8 cellular contexts compared by ENCODE assay signal in genomic region chr17:43368740-43369506, GRCh38. TPM values are rescaled to one million over a fixed set of nuclear protein-coding genes. Genes with fewer than 3 reads are reported as not detected.
DNase-seq lines count a peak whose midpoint lies in the region; ATAC-seq, FAIRE-seq and TF ChIP-seq lines count a peak whose summit lies in the region.

No MANE protein-coding gene starts in this region.

- peak; percentile 24 for ATAC-seq in GM19467 (IDR thresholded peaks at IDR 0.05; ENCODE audit: unreplicated experiment)
- ATAC-seq in GM21526 (IDR thresholded peaks at IDR 0.05; ENCODE audit: low FRiP score, unreplicated experiment) = no peak

- peak overlapping the region; percentile 100 for H3K27ac Mint-ChIP-seq in T-helper 2 cell treated with Interferon-gamma antibody and Interleukin-4, amounts not matched to agents 5 μg/mL and 100 μg/mL, for 36 hours
- H3K27ac Mint-ChIP-seq in astrocyte (ENCODE audit: unreplicated experiment) = peak overlapping the region; percentile 100

- no peaks in the 10 kb centered on the region for H4K20me1 ChIP-seq in astrocyte (ENCODE audit: insufficient read depth, low read length)

- intact Hi-C loops in prostate gland (cut with DNase I) = loop anchor here (1.0 kb wide), 1 partner anchor 19 kb away; no protein-coding TSS in a partner anchor

- H3K9ac ChIP-seq in astrocyte (ENCODE audit: low read length) = peak overlapping the region; percentile 93

- H3K4me1 ChIP-seq in astrocyte (ENCODE audit: insufficient read depth, low read length) = peaks cover 21% of the 10 kb centered on the region
- H3K4me1 ChIP-seq in right atrium auricular region = peaks cover 0 to 45% of the 10 kb centered on the region in 2 donors
- H3K4me1 ChIP-seq in prostate gland (replicated peaks) = no peaks in the 10 kb centered on the region

- H3K27ac ChIP-seq in astrocyte (ENCODE audit: low read depth, low read length) (peak overlapping the region; percentile 99), right atrium auricular region (peak overlapping the region; percentile 99 to 100), prostate gland (peak overlapping the region; percentile 100)

- no peaks in the 10 kb centered on the region for H3K9me3 ChIP-seq in astrocyte (ENCODE audit: insufficient read depth, low read depth, low read length)
- H3K9me3 ChIP-seq in right atrium auricular region = no peaks in the 10 kb centered on the region
- no peaks in the 10 kb centered on the region for H3K9me3 ChIP-seq in prostate gland

- TF ChIP-seq CTCF in AG09319 (IDR thresholded peaks at IDR 0.05; ENCODE audit: low read depth, low read length) = peak; percentile 16
- no peak for TF ChIP-seq CTCF in astrocyte (IDR thresholded peaks at IDR 0.05; ENCODE audit: insufficient read depth, low read depth, low read length)
- peak in 1 of 2 donors; percentile 39 for TF ChIP-seq CTCF in right atrium auricular region (IDR thresholded peaks at IDR 0.05)
- no peak for TF ChIP-seq CTCF in prostate gland (IDR thresholded peaks at IDR 0.05)

- H3K27me3 Mint-ChIP-seq in T-helper 2 cell treated with Interferon-gamma antibody and Interleukin-4, amounts not matched to agents 5 μg/mL and 100 μg/mL, for 36 hours (ENCODE audit: low read depth) = no peaks in the 10 kb centered on the region
- no peaks in the 10 kb centered on the region for H3K27me3 Mint-ChIP-seq in astrocyte (ENCODE audit: low read depth, unreplicated experiment)

- H3K4me1 Mint-ChIP-seq in T-helper 2 cell treated with Interferon-gamma antibody and Interleukin-4, amounts not matched to agents 5 μg/mL and 100 μg/mL, for 36 hours (ENCODE audit: low read depth) = peaks cover 45% of the 10 kb centered on the region
- H3K4me1 Mint-ChIP-seq in astrocyte (ENCODE audit: low read depth, unreplicated experiment) = peaks cover 9% of the 10 kb centered on the region

- H2AFZ ChIP-seq in astrocyte (ENCODE audit: low read depth, low read length) = peak overlapping the region; percentile 75

- no peaks in the 10 kb centered on the region for H3K36me3 Mint-ChIP-seq in T-helper 2 cell treated with Interferon-gamma antibody and Interleukin-4, amounts not matched to agents 5 μg/mL and 100 μg/mL, for 36 hours (ENCODE audit: low read depth)
- H3K36me3 Mint-ChIP-seq in astrocyte (ENCODE audit: low read depth, unreplicated experiment) = no peaks in the 10 kb centered on the region

- H3K9me3 Mint-ChIP-seq in T-helper 2 cell treated with Interferon-gamma antibody and Interleukin-4, amounts not matched to agents 5 μg/mL and 100 μg/mL, for 36 hours = no peaks in the 10 kb centered on the region
- peaks cover 2% of the 10 kb centered on the region for H3K9me3 Mint-ChIP-seq in astrocyte (ENCODE audit: unreplicated experiment)

- peak overlapping the region; percentile 95 for H3K4me3 Mint-ChIP-seq in T-helper 2 cell treated with Interferon-gamma antibody and Interleukin-4, amounts not matched to agents 5 μg/mL and 100 μg/mL, for 36 hours
- peak overlapping the region; percentile 75 for H3K4me3 Mint-ChIP-seq in astrocyte (ENCODE audit: unreplicated experiment)

- H3K36me3 ChIP-seq in astrocyte (ENCODE audit: insufficient read depth, low read length) (no peaks in the 10 kb centered on the region), right atrium auricular region (no peaks in the 10 kb centered on the region), prostate gland (no peaks in the 10 kb centered on the region)

- peak overlapping the region; percentile 87 for H3K4me2 ChIP-seq in astrocyte (ENCODE audit: low read length)

- TF ChIP-seq POLR2A in prostate gland (IDR thresholded peaks at IDR 0.05) = peak; percentile 45

- H3K4me3 ChIP-seq in astrocyte (ENCODE audit: insufficient read depth, low read depth, low read length) (peak overlapping the region; percentile 56), right atrium auricular region (peak overlapping the region; percentile 45 to 62), prostate gland (peak overlapping the region; percentile 44 to 52)

- WGBS in prostate gland = 2% methylated on average over 34 of the region's 51 CpGs

- no peak for FAIRE-seq in astrocyte (lab: Jason Lieb, UNC)

- H3K79me2 ChIP-seq in astrocyte (ENCODE audit: insufficient read depth, low read length) = peaks cover 4% of the 10 kb centered on the region

- peak; percentile 71 for DNase-seq in AG09319 (ENCODE audit: extremely low read depth, low read depth)
- DNase-seq in NCI-H1436 treated with DMSO at 0.1 percent for 48 hours (lab: John Stamatoyannopoulos, UW) = peak; percentile 55
- peak; percentile 60 for DNase-seq in T-helper 2 cell treated with Interferon-gamma antibody and Interleukin-4, amounts not matched to agents 5 μg/mL and 100 μg/mL, for 36 hours (ENCODE audit: low spot score)
- peak; percentile 70 for DNase-seq in astrocyte (ENCODE audit: low read depth)
- DNase-seq in right atrium auricular region (ENCODE audit: low spot score) = peak; percentile 83
- DNase-seq in prostate gland (ENCODE audit: low spot score) = peak; percentile 76

- H3K27me3 ChIP-seq in astrocyte (ENCODE audit: insufficient read depth, low read length) (no peaks in the 10 kb centered on the region), right atrium auricular region (no peaks in the 10 kb centered on the region), prostate gland (replicated peaks; ENCODE audit: insufficient read depth) (no peaks in the 10 kb centered on the region)

RNA-seq across cellular contexts. Expression of gene ARL4D, which starts 29.9 kb away (rescaled TPM):
- total RNA-seq in astrocyte (19.7 and 26.3 TPM in 2 replicates), right atrium auricular region (10 to 100 TPM in 1 of 2 donors, 1 to 10 TPM in 1; 5.5 to 24.1 TPM), prostate gland (10 to 100 TPM in 1 of 2 donors, 1 to 10 TPM in 1; 4.8 to 17.2 TPM)
